In the genomic region with DNA sequence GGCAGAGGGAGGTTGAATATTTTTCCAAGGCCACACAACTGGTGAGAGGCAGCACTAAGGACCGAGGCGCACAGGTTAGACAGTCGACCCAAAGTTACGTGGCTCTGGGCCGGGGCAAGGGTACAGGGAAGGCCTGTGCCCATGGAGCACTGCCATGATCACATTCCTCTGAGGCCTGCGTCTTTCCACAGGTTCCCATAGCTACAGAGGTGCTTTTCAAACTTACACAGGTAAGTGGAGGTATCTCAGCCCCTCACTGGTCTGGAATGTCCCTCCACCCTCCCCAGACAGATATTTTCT, we compare ENCODE assay signal across 8 cellular contexts. TPM values are rescaled to one million over a fixed set of nuclear protein-coding genes. Genes with fewer than 3 reads are reported as not detected.
A peak's percentile ranks its signal among the peaks of the same experiment; 100 is the strongest.
DNase-seq lines count a peak whose midpoint lies in the region; ATAC-seq and TF ChIP-seq lines count a peak whose summit lies in the region.

No MANE protein-coding gene starts in this region.

- WGBS in right lobe of liver (ENCODE audit: insufficient coverage, low coverage, low lambda C conversion rate, missing lambda C conversion rate): 44% methylated on average over 1 of the region's 6 CpGs
- 48 to 56% methylated on average over 6 of the region's 6 CpGs for WGBS in tibial nerve, 2 donors

- POLR2A ChIA-PET in activated CD4-positive, alpha-beta T cell treated with anti-CD3 and anti-CD28 coated beads, Interleukin-2, amount 10 ng/mL, durations not matched to agents 7 days and 5 days (lab: Charles Lee): no interaction called here

- H3K4me3 ChIP-seq in brain microvascular endothelial cell (ENCODE audit: low read depth, low read length): peak overlapping the region; percentile 91
- H3K4me3 ChIP-seq in right lobe of liver: peak overlapping the region; percentile 78 to 87 (median 84)
- peak overlapping the region; percentile 46 to 94 (median 72) for H3K4me3 ChIP-seq in tibial nerve

- peak overlapping the region; percentile 86 for H3K4me3 Mint-ChIP-seq in activated CD4-positive, alpha-beta T cell treated with anti-CD3 and anti-CD28 coated beads, Interleukin-2, amount 10 ng/mL, durations not matched to agents 7 days and 5 days

- H3K27ac ChIP-seq in brain microvascular endothelial cell (no peak overlapping the region), right lobe of liver (no peak overlapping the region), tibial nerve (no peak overlapping the region)

- DNase-seq in activated CD4-positive, alpha-beta T cell treated with anti-CD3 and anti-CD28 coated beads, Interleukin-2, amount 10 ng/mL, durations not matched to agents 7 days and 5 days: no peak
- DNase-seq in activated CD4-positive, alpha-beta T cell treated with anti-CD3 and anti-CD28 coated beads for 1 hour: no peak
- DNase-seq in brain microvascular endothelial cell: no peak
- DNase-seq in right lobe of liver: no peak
- DNase-seq in tibial nerve (ENCODE audit: low spot score in 2 of 2): no peak

- TF ChIP-seq POLR2A in right lobe of liver (IDR thresholded peaks at IDR 0.05) (no peak), tibial nerve (IDR thresholded peaks at IDR 0.05) (no peak)

- H3K36me3 Mint-ChIP-seq in activated CD4-positive, alpha-beta T cell treated with anti-CD3 and anti-CD28 coated beads, Interleukin-2, amount 10 ng/mL, durations not matched to agents 7 days and 5 days (ENCODE audit: low read depth): peaks cover 53% of the 10 kb centered on the region

- peaks cover 11% of the 10 kb centered on the region for H3K36me3 ChIP-seq in brain microvascular endothelial cell (replicated peaks)
- peaks cover 0 to 18% (median 6%) of the 10 kb centered on the region in 4 donors for H3K36me3 ChIP-seq in right lobe of liver
- H3K36me3 ChIP-seq in tibial nerve: peaks cover 0 to 75% (median 2%) of the 10 kb centered on the region in 3 donors

- H3K9me3 ChIP-seq in right lobe of liver (peaks cover 0 to 15% (median 4%) of the 10 kb centered on the region in 4 donors), tibial nerve (peaks cover 0 to 62% (median 21%) of the 10 kb centered on the region in 4 donors)

- no peaks in the 10 kb centered on the region for H3K27me3 Mint-ChIP-seq in activated CD4-positive, alpha-beta T cell treated with anti-CD3 and anti-CD28 coated beads, Interleukin-2, amount 10 ng/mL, durations not matched to agents 7 days and 5 days

- ATAC-seq in right lobe of liver: no peak
- ATAC-seq in GM19328 (IDR thresholded peaks at IDR 0.05; ENCODE audit: unreplicated experiment): no peak
- ATAC-seq in HG03175 (IDR thresholded peaks at IDR 0.05; ENCODE audit: unreplicated experiment): no peak
- ATAC-seq in GM18909 (IDR thresholded peaks at IDR 0.05; ENCODE audit: poor library complexity, unreplicated experiment): no peak

- CTCF ChIA-PET in activated CD4-positive, alpha-beta T cell treated with anti-CD3 and anti-CD28 coated beads, Interleukin-2, amount 10 ng/mL, durations not matched to agents 7 days and 5 days (lab: Charles Lee): interaction anchor here (2.2 kb wide), 1 partner anchor 156 kb away, joined by 5 read pairs; a partner anchor contains a TSS

- no peaks in the 10 kb centered on the region for H3K27me3 ChIP-seq in brain microvascular endothelial cell (replicated peaks)
- no peaks in the 10 kb centered on the region for H3K27me3 ChIP-seq in right lobe of liver
- no peaks in the 10 kb centered on the region for H3K27me3 ChIP-seq in tibial nerve

- no peak for TF ChIP-seq EP300 in tibial nerve (IDR thresholded peaks at IDR 0.05)

- peaks cover 0 to 2% (median 0%) of the 10 kb centered on the region in 4 donors for H3K4me1 ChIP-seq in right lobe of liver
- H3K4me1 ChIP-seq in tibial nerve: peaks cover 0 to 14% (median 7%) of the 10 kb centered on the region in 4 donors

- peak overlapping the region; percentile 90 for H3K27ac Mint-ChIP-seq in activated CD4-positive, alpha-beta T cell treated with anti-CD3 and anti-CD28 coated beads, Interleukin-2, amount 10 ng/mL, durations not matched to agents 7 days and 5 days

- H3K4me1 Mint-ChIP-seq in activated CD4-positive, alpha-beta T cell treated with anti-CD3 and anti-CD28 coated beads, Interleukin-2, amount 10 ng/mL, durations not matched to agents 7 days and 5 days: peaks cover 17% of the 10 kb centered on the region

- peaks cover 40% of the 10 kb centered on the region for H3K9me3 Mint-ChIP-seq in activated CD4-positive, alpha-beta T cell treated with anti-CD3 and anti-CD28 coated beads, Interleukin-2, amount 10 ng/mL, durations not matched to agents 7 days and 5 days

- TF ChIP-seq CTCF in brain microvascular endothelial cell (IDR thresholded peaks at IDR 0.05; ENCODE audit: low read depth, low read length, missing control alignments) (no peak), right lobe of liver (IDR thresholded peaks at IDR 0.05) (no peak), tibial nerve (IDR thresholded peaks at IDR 0.05) (no peak)

- in situ Hi-C loops in brain microvascular endothelial cell (cut with HindIII; ENCODE audit: low pct_ligation_motif_present, low sequenced_read_pairs): no loop called here

- intact Hi-C loops in right lobe of liver (cut with DNase I): no loop called here

RNA-seq across cellular contexts. Expression of a gene that starts 0.8 kb away (rescaled TPM):
- 10 to 100 TPM; 16.5 to 17.9 TPM for total RNA-seq in activated CD4-positive, alpha-beta T cell treated with anti-CD3 and anti-CD28 coated beads, Interleukin-2, amount 10 ng/mL, durations not matched to agents 7 days and 5 days
- total RNA-seq in right lobe of liver: 1 to 10 TPM; 1.7 to 5.4 (median 3.9) TPM
- total RNA-seq in tibial nerve: 10 to 100 TPM in 3 of 4 donors, 1 to 10 TPM in 1; 5.9 to 18.6 (median 14.0) TPM

RNA-seq across cellular contexts. Expression of a gene that starts 19.7 kb away (rescaled TPM):
- 10 to 100 TPM; 13.7 to 15.4 TPM for total RNA-seq in activated CD4-positive, alpha-beta T cell treated with anti-CD3 and anti-CD28 coated beads, Interleukin-2, amount 10 ng/mL, durations not matched to agents 7 days and 5 days
- total RNA-seq in right lobe of liver: 1 to 10 TPM; 3.6 to 8.9 (median 5.0) TPM
- total RNA-seq in tibial nerve: 10 to 100 TPM; 15.0 to 43.7 (median 25.4) TPM

RNA-seq across cellular contexts. Expression of a gene that starts 34.1 kb away (rescaled TPM):
- 10 to 100 TPM; 10.3 to 12.1 TPM for total RNA-seq in activated CD4-positive, alpha-beta T cell treated with anti-CD3 and anti-CD28 coated beads, Interleukin-2, amount 10 ng/mL, durations not matched to agents 7 days and 5 days
- total RNA-seq in right lobe of liver: 1 to 10 TPM in 1 of 6 experiments, under 1 TPM in 5; 0.25 to 1.2 (median 0.49) TPM
- 1 to 10 TPM; 1.3 to 9.6 (median 3.0) TPM for total RNA-seq in tibial nerve

RNA-seq across cellular contexts. Expression of a gene that starts 35.0 kb away (rescaled TPM):
- total RNA-seq in activated CD4-positive, alpha-beta T cell treated with anti-CD3 and anti-CD28 coated beads, Interleukin-2, amount 10 ng/mL, durations not matched to agents 7 days and 5 days: not detected
- total RNA-seq in right lobe of liver: not detected
- total RNA-seq in tibial nerve: not detected

RNA-seq across cellular contexts. Expression of a gene that starts 48.0 kb away (rescaled TPM):
- 10 to 100 TPM; 13.4 to 16.2 TPM for total RNA-seq in activated CD4-positive, alpha-beta T cell treated with anti-CD3 and anti-CD28 coated beads, Interleukin-2, amount 10 ng/mL, durations not matched to agents 7 days and 5 days
- total RNA-seq in right lobe of liver (1 to 10 TPM in 4 of 6 experiments, under 1 TPM in 2; 0.77 to 2.2 (median 1.4) TPM), tibial nerve (10 to 100 TPM in 1 of 4 donors, 1 to 10 TPM in 3; 3.6 to 12.9 (median 7.2) TPM)
